ENCODE assay signal across 15 cellular contexts in genomic region chr9:97316904-97317303, GRCh38. TPM values are rescaled to one million over a fixed set of nuclear protein-coding genes. Genes with fewer than 3 reads are reported as not detected.
A peak's percentile ranks its signal among the peaks of the same experiment; 100 is the strongest.
DNase-seq lines count a peak whose midpoint lies in the region; ATAC-seq and TF ChIP-seq lines count a peak whose summit lies in the region.
"Had no signal": no experiment of that assay in that cellular context is flagged by ENCODE, and none has a peak within 500 bp of the region (broad histone marks: within the 10 kb centered on the region; RNA-seq: fewer than 3 reads in every experiment).

No MANE protein-coding gene starts in this region.

- TF ChIP-seq EP300 in Ishikawa (IDR thresholded peaks at IDR 0.05; ENCODE audit: borderline replicate concordance): no peak

- CTCF ChIA-PET in naive thymus-derived CD4-positive, alpha-beta T cell (lab: Charles Lee): no interaction called here

- H3K9me3 ChIP-seq in naive thymus-derived CD4-positive, alpha-beta T cell (ENCODE audit: control insufficient read depth in 2 of 3, low read length in 3 of 3): no peaks in the 10 kb centered on the region
- H3K9me3 ChIP-seq: A549, BE2C had no signal

- H3K27ac Mint-ChIP-seq in naive thymus-derived CD4-positive, alpha-beta T cell: no peak overlapping the region
- H3K27ac Mint-ChIP-seq: CD4-positive, alpha-beta memory T cell had no signal

- no peak overlapping the region for H3K4me3 ChIP-seq in naive thymus-derived CD4-positive, alpha-beta T cell (ENCODE audit: low read length)
- H3K4me3 ChIP-seq: A549 had no signal

- H3K36me3 Mint-ChIP-seq in naive thymus-derived CD4-positive, alpha-beta T cell: peaks cover 7 to 78% (median 23%) of the 10 kb centered on the region in 5 donors

- intact Hi-C loops in naive thymus-derived CD4-positive, alpha-beta T cell (cut with micrococcal nuclease): no loop called here

- no peak overlapping the region for H3K27ac ChIP-seq in naive thymus-derived CD4-positive, alpha-beta T cell (ENCODE audit: low read depth, low read length)
- H3K27ac ChIP-seq: A549, C4-2B, HL-60 had no signal

- H3K4me1 Mint-ChIP-seq in naive thymus-derived CD4-positive, alpha-beta T cell: peaks cover 0 to 9% (median 5%) of the 10 kb centered on the region in 7 donors

- no peaks in the 10 kb centered on the region for H3K27me3 ChIP-seq in naive thymus-derived CD4-positive, alpha-beta T cell (ENCODE audit: control insufficient read depth in 2 of 2, insufficient read depth in 2 of 2, low read length in 2 of 2)
- H3K27me3 ChIP-seq: BE2C had no signal

- H3K27me3 Mint-ChIP-seq in naive thymus-derived CD4-positive, alpha-beta T cell: no peaks in the 10 kb centered on the region
- H3K27me3 Mint-ChIP-seq: CD4-positive, alpha-beta memory T cell had no signal

- no peak overlapping the region for H3K4me3 Mint-ChIP-seq in naive thymus-derived CD4-positive, alpha-beta T cell
- H3K4me3 Mint-ChIP-seq: CD4-positive, alpha-beta memory T cell had no signal

- POLR2A ChIA-PET in naive thymus-derived CD4-positive, alpha-beta T cell (lab: Charles Lee): no interaction called here

- H3K9me3 Mint-ChIP-seq in naive thymus-derived CD4-positive, alpha-beta T cell: peaks cover 0 to 2% (median 0%) of the 10 kb centered on the region in 11 donors
- H3K9me3 Mint-ChIP-seq: CD4-positive, alpha-beta memory T cell had no signal

- peak; percentile 73 for ATAC-seq in left lobe of liver
- peak; percentile 20 for ATAC-seq in naive thymus-derived CD4-positive, alpha-beta T cell
- ATAC-seq: A549, HCT116 had no signal

- TF ChIP-seq RAD21 in Ishikawa (IDR thresholded peaks at IDR 0.05; ENCODE audit: low read depth): no peak

- H3K36me3 ChIP-seq in naive thymus-derived CD4-positive, alpha-beta T cell (ENCODE audit: control insufficient read depth in 2 of 3, insufficient read depth in 3 of 3, low read length in 3 of 3): peaks cover 0 to 55% (median 0%) of the 10 kb centered on the region in 3 experiments
- H3K36me3 ChIP-seq: BE2C had no signal

- DNase-seq in left lobe of liver (ENCODE audit: low spot score) (no peak), SKM-1 treated with dmso at 0.1 percent for 144 hours (lab: John Stamatoyannopoulos, UW; ENCODE audit: unreplicated experiment) (no peak), GDM1 (lab: John Stamatoyannopoulos, UW) (no peak), NCI-H1105 treated with DMSO at 0.1 percent for 48 hours (lab: John Stamatoyannopoulos, UW) (no peak)
- no peak for DNase-seq in naive thymus-derived CD4-positive, alpha-beta T cell
- DNase-seq: BE2C; CD4-positive, alpha-beta memory T cell; DMS153; DMS79 treated with DMSO at 0.1 percent for 48 hours; EL had no signal

- no peaks in the 10 kb centered on the region for H3K4me1 ChIP-seq in naive thymus-derived CD4-positive, alpha-beta T cell (ENCODE audit: control insufficient read depth in 2 of 2, insufficient read depth in 2 of 2, low read length in 2 of 2)
- H3K4me1 ChIP-seq: A549, BE2C had no signal

TF ChIP-seq in Ishikawa, 13 proteins besides CTCF, POLR2A, EP300 and RAD21:
- TF ChIP-seq TCF12 (IDR thresholded peaks at IDR 0.05; ENCODE audit: low read depth) (no peak), REST (IDR thresholded peaks at IDR 0.05; ENCODE audit: low read depth) (peak; percentile 28; the same call in 1 of the 2 replicates), CREB1 (IDR thresholded peaks at IDR 0.05; ENCODE audit: low read depth) (no peak), EGR1 (IDR thresholded peaks at IDR 0.05) (peak; percentile 55)

RNA-seq across cellular contexts. Expression of gene CCDC180, which starts 9.4 kb away (rescaled TPM):
- total RNA-seq in left lobe of liver: 1.1 TPM
- 10 to 100 TPM in 4 of 5 experiments, 1 to 10 TPM in 1; 4.7 to 18.1 (median 15.1) TPM for total RNA-seq in naive thymus-derived CD4-positive, alpha-beta T cell
- 1 to 10 TPM in 1 of 2 donors, under 1 TPM in 1; 0.76 to 1.1 TPM for polyA plus RNA-seq in naive thymus-derived CD4-positive, alpha-beta T cell
